In the genomic region with DNA sequence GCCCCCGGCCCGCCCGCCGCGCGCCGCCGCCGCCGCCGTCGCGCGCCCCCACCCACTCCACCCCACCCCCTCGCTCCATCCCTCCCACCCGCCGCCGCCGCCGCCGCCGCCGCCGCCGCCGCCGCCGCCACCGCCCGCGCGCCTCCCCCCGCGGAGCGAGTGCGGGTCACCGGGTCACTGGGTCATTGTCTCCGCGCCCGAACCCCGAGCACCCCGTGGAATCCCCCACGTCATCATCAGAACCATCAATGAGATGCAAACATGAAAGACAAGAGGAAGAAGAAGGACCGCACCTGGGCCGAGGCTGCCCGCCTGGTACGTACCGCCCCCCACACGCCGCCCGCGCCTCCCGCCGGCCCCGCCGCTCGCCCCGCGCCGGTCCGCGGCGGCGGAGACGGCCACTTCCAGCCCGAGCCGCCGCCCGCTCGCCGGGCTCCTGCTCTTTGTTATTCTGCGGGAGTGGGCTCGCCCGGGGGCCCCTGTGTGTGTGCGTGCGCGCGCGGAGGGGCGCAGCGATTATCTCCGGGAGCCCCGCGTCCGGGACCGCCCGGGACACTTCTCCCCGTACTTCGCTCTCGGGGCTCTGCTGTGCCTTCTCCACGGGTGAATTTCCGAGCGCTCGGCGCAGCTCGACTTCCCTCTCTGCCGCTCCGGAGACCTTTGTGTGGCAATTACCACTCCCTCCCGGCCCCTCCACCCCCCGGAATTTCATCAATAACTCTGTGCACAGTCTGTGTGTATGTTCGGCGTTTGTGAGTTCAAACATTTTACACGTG, we compare ENCODE assay signal across 9 cellular contexts. TPM values are rescaled to one million over a fixed set of nuclear protein-coding genes. Genes with fewer than 3 reads are reported as not detected.
DNase-seq lines count a peak whose midpoint lies in the region; ATAC-seq and TF ChIP-seq lines count a peak whose summit lies in the region.
"Had no signal": no experiment of that assay in that cellular context is flagged by ENCODE, and none has a peak within 500 bp of the region (broad histone marks: within the 10 kb centered on the region; RNA-seq: fewer than 3 reads in every experiment).

No MANE protein-coding gene starts in this region.

- WGBS in IMR-90 (ENCODE audit: extremely low coverage in 2 of 2, insufficient read length in 1 of 2), 2 experiments = 0% methylated on average over 19 of the region's 103 CpGs; no CpG with 5 or more reads in 1 of the 2 experiments
- 1% methylated on average over 30 to 33 of the region's 103 CpGs for WGBS in lower leg skin, 2 donors
- 1% methylated on average over 92 of the region's 103 CpGs for WGBS in thymus

- H3K18ac ChIP-seq in IMR-90 (ENCODE audit: low read depth, low read length) = no peak overlapping the region; the same call in 1 of the 2 replicates

- no TSS peak for BruUV-seq in IMR-90 (replicated peaks; lab: Mats Ljungman, UMichigan)

- peak overlapping the region; percentile 37; the same call in 1 of the 2 replicates for H3K9ac ChIP-seq in IMR-90 (ENCODE audit: low read depth, low read length)

- H2AFZ ChIP-seq in IMR-90 (replicated peaks; ENCODE audit: low read length, poor library complexity) = peak overlapping the region; percentile 81

- H3K9me1 ChIP-seq in IMR-90 (ENCODE audit: insufficient read depth, low read length) = peaks cover 3% of the 10 kb centered on the region; the same call in 1 of the 2 replicates

- H3K27ac ChIP-seq in IMR-90 (ENCODE audit: insufficient read depth, low read length) = no peak overlapping the region; the same call in 1 of the 2 replicates
- peak overlapping the region; percentile 80 to 99 for H3K27ac ChIP-seq in coronary artery
- H3K27ac ChIP-seq in thymus (ENCODE audit: low read depth) = peak overlapping the region; percentile 21

- H4K5ac ChIP-seq in IMR-90 (ENCODE audit: low read depth, low read length) = no peak overlapping the region

- H4K91ac ChIP-seq in IMR-90 (ENCODE audit: insufficient read depth, low read depth, low read length) = no peak overlapping the region

- H2BK5ac ChIP-seq in IMR-90 (ENCODE audit: low read depth, low read length, poor library complexity, severe bottlenecking) = no peak overlapping the region

- H3K9me3 ChIP-seq in IMR-90 (ENCODE audit: control insufficient read depth, insufficient read depth, low read length) (no peaks in the 10 kb centered on the region), thymus (ENCODE audit: control insufficient read depth) (no peaks in the 10 kb centered on the region)

- H3K14ac ChIP-seq in IMR-90 (replicated peaks; ENCODE audit: low read depth, low read length) = no peak overlapping the region

- no peak for TF ChIP-seq CTCF in IMR-90 (conservative IDR thresholded peaks at IDR 0.05; ENCODE audit: low read depth, low read length)
- no peak for TF ChIP-seq CTCF in coronary artery (IDR thresholded peaks at IDR 0.05)
- TF ChIP-seq CTCF in lower leg skin (IDR thresholded peaks at IDR 0.05) = no peak

- H3K4ac ChIP-seq in IMR-90 (ENCODE audit: low read depth, low read length) = no peak overlapping the region

- H3K36me3 ChIP-seq in IMR-90 (ENCODE audit: control insufficient read depth, insufficient read depth, low read length) (no peaks in the 10 kb centered on the region), thymus (ENCODE audit: control insufficient read depth, insufficient read depth) (no peaks in the 10 kb centered on the region)

- DNase-seq in AG20443 (ENCODE audit: low spot score) (peak; percentile 27), IMR-90 (no peak), coronary artery (ENCODE audit: low spot score) (peak; percentile 76), lower leg skin (ENCODE audit: low spot score in 2 of 2) (peak in 1 of 2 donors; percentile 83), dedifferentiated amniotic fluid mesenchymal stem cell (ENCODE audit: extremely low spot score) (no peak), occipital lobe (lab: John Stamatoyannopoulos, UW) (no peak)
- no peak for DNase-seq in stimulated activated CD4-positive, alpha-beta T cell treated with anti-CD3 and anti-CD28 coated beads, Interleukin-12 subunit alpha, Interleukin-12 subunit beta, amount 100 ng/mL, for 4 hours

- no peak overlapping the region for H4K8ac ChIP-seq in IMR-90 (ENCODE audit: low read depth in 2 of 2, low read length in 2 of 2)

- no peaks in the 10 kb centered on the region for H3K79me1 ChIP-seq in IMR-90 (ENCODE audit: low read depth in 1 of 2, low read length in 2 of 2)

- no peak overlapping the region for H2AK5ac ChIP-seq in IMR-90 (ENCODE audit: low read depth, low read length)

- H2BK15ac ChIP-seq in IMR-90 (ENCODE audit: low read depth, low read length) = no peak overlapping the region

- peak overlapping the region; percentile 47 for H3K4me3 ChIP-seq in IMR-90 (ENCODE audit: insufficient read depth, low read depth, low read length)
- peak overlapping the region; percentile 95 for H3K4me3 ChIP-seq in coronary artery
- H3K4me3 ChIP-seq in lower leg skin (ENCODE audit: low read depth, poor library complexity, severe bottlenecking) = peak overlapping the region; percentile 30
- peak overlapping the region; percentile 39 for H3K4me3 ChIP-seq in thymus (ENCODE audit: low read length)

- peaks cover 4% of the 10 kb centered on the region for H3K4me1 ChIP-seq in IMR-90 (ENCODE audit: control insufficient read depth, insufficient read depth, low read length)
- H3K4me1 ChIP-seq in thymus (ENCODE audit: control insufficient read depth, insufficient read depth, low read length) = peaks cover 2% of the 10 kb centered on the region

- POLR2A ChIA-PET in IMR-90 (lab: Charles Lee; ENCODE audit: unreplicated experiment) = no interaction called here

- in situ Hi-C loops in IMR-90 (cut with MboI; ENCODE audit: low sequenced_read_pairs) = no loop called here

- no peak for TF ChIP-seq POLR2A in IMR-90 (IDR thresholded peaks at IDR 0.05; ENCODE audit: low read depth, low read length)
- TF ChIP-seq POLR2A in lower leg skin (IDR thresholded peaks at IDR 0.05) = no peak

- peak overlapping the region; percentile 79 for H3K4me2 ChIP-seq in IMR-90 (ENCODE audit: low read depth, low read length)

- no peak for TF ChIP-seq RAD21 in IMR-90 (IDR thresholded peaks at IDR 0.05; ENCODE audit: low read length)

- no peak overlapping the region for H2BK20ac ChIP-seq in IMR-90 (ENCODE audit: low read depth, low read length)

- intact Hi-C loops in IMR-90 (cut with micrococcal nuclease) (loop anchor here (5.0 kb wide), 1 partner anchor 179 kb away; no protein-coding TSS in a partner anchor), lower leg skin (cut with DNase I; ENCODE audit: low total_unique reads) (no loop called here)

- dilution Hi-C loops in IMR-90 (cut with HindIII; ENCODE audit: low sequenced_read_pairs, unreplicated experiment) = no loop called here

- H3K56ac ChIP-seq in IMR-90 (ENCODE audit: extremely low read depth, insufficient read depth, low read length) = no peak overlapping the region

- CTCF ChIA-PET in IMR-90 (lab: Yijun Ruan, JAX) = interaction anchor here (1.6 kb wide), 1 partner anchor 7 kb away, joined by 3 read pairs; no protein-coding TSS in a partner anchor

- H3K27me3 ChIP-seq in IMR-90 (ENCODE audit: control insufficient read depth, insufficient read depth, low read length) (peaks cover 20% of the 10 kb centered on the region), thymus (ENCODE audit: control insufficient read depth, insufficient read depth) (peaks cover 23% of the 10 kb centered on the region)

- peak overlapping the region; percentile 90 for H3K23ac ChIP-seq in IMR-90 (ENCODE audit: low read depth, low read length)

- peak; percentile 51 for ATAC-seq in IMR-90 (ENCODE audit: low read depth)

- H4K20me1 ChIP-seq in IMR-90 (ENCODE audit: insufficient read depth, low read length) = no peaks in the 10 kb centered on the region

- no peak overlapping the region for H2BK120ac ChIP-seq in IMR-90 (ENCODE audit: low read depth, low read length)

- H2AK9ac ChIP-seq in IMR-90 (replicated peaks; ENCODE audit: low read depth, low read length, poor library complexity) = no peak overlapping the region

TF ChIP-seq in IMR-90, 13 proteins besides CTCF, POLR2A, EP300 and RAD21:
- TF ChIP-seq RCOR1 (IDR thresholded peaks at IDR 0.05; ENCODE audit: insufficient replicate concordance, low read length) (no peak), SMC3 (IDR thresholded peaks at IDR 0.05; ENCODE audit: low read depth, low read length) (no peak), MAZ (IDR thresholded peaks at IDR 0.05; ENCODE audit: borderline replicate concordance, low read depth, low read length) (peak; percentile 39; the same call in 1 of the 2 replicates)
- TF ChIP-seq, protein P1, sequence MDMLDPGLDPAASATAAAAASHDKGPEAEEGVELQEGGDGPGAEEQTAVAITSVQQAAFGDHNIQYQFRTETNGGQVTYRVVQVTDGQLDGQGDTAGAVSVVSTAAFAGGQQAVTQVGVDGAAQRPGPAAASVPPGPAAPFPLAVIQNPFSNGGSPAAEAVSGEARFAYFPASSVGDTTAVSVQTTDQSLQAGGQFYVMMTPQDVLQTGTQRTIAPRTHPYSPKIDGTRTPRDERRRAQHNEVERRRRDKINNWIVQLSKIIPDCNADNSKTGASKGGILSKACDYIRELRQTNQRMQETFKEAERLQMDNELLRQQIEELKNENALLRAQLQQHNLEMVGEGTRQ (IDR thresholded peaks at IDR 0.05; ENCODE audit: low read depth, low read length) = no peak

RNA-seq across cellular contexts. Expression of a gene that starts 0.5 kb away (rescaled TPM):
- total RNA-seq in IMR-90 (2012; rRNA removed) = under 0.01 and 0.54 TPM in 2 replicates
- polyA plus RNA-seq in IMR-90 (2012; rRNA removed) = 0.03 TPM in 2 replicates
- polyA plus RNA-seq in IMR-90 (2012; cell fraction: cytosol; rRNA removed) = 0.01 and 0.05 TPM in 2 replicates
- 0.02 and 0.18 TPM in 2 replicates for polyA plus RNA-seq in IMR-90 (2012; cell fraction: nucleus; rRNA removed; ENCODE audit: low replicate concordance)
- under 1 TPM; 0.13 to 0.62 (median 0.41) TPM for total RNA-seq in lower leg skin
- polyA plus RNA-seq in thymus = 0.11 TPM
- 94.5 TPM for total RNA-seq in occipital lobe
- total RNA-seq: activated CD8-positive, alpha-beta memory T cell treated with anti-CD3 and anti-CD28 coated beads for 36 hours had no signal

Comparison
In these comparisons a context has a peak if more than half of its experiments do, and no peak if none do; other contexts are left out.
1. DNase-seq: peak in AG20443 (single experiment) and coronary artery (single experiment); none in IMR-90 (single experiment), stimulated activated CD4-positive, alpha-beta T cell treated with anti-CD3 and anti-CD28 coated beads, Interleukin-12 subunit alpha, Interleukin-12 subunit beta, amount 100 ng/mL, for 4 hours (single experiment), dedifferentiated amniotic fluid mesenchymal stem cell (single experiment) and occipital lobe (single experiment).
2. H3K4me3 ChIP-seq: peak in every context shown above with its lines; median percentile 95 in coronary artery; 47 in IMR-90; 39 in thymus; 30 in lower leg skin.
3. RNA of a gene that starts 0.5 kb away (total RNA-seq): 94.5 TPM in occipital lobe (single experiment); 0.13 to 0.62 TPM in lower leg skin and under 0.01 to 0.54 TPM in IMR-90; every median in the first group is over 10 times any median in the second.